Comparison of ENCODE assay signal across 19 cellular contexts in genomic region chr12:24539646-24540045, GRCh38.
DNase-seq lines count a peak whose midpoint lies in the region; ATAC-seq and TF ChIP-seq lines count a peak whose summit lies in the region.
"Had no signal": no experiment of that assay in that cellular context is flagged by ENCODE, and none has a peak within 500 bp of the region (broad histone marks: within the 10 kb centered on the region; RNA-seq: fewer than 3 reads in every experiment).

No MANE protein-coding gene starts in this region.

- H3K4me1 ChIP-seq in tibial artery, result peaks cover 0 to 54% (median 8%) of the 10 kb centered on the region in 4 donors
- no peaks in the 10 kb centered on the region for H3K4me1 ChIP-seq in CD4-positive, alpha-beta memory T cell (ENCODE audit: insufficient read depth, low read length)
- H3K4me1 ChIP-seq: A549 had no signal

- DNase-seq in HCEC 1CT (peak; percentile 29), chondrocyte (ENCODE audit: low spot score) (no peak), iris pigment epithelial cell (ENCODE audit: low read depth) (peak; percentile 53), tibial artery (no peak), COLO829 (ENCODE audit: low spot score) (no peak)
- DNase-seq in CD4-positive, alpha-beta memory T cell, result no peak
- DNase-seq: AML-193; Calu3; CD4-positive, alpha-beta T cell; DND-41; EL; H9 had no signal

- no peak overlapping the region for H3K4me3 Mint-ChIP-seq in chondrocyte (ENCODE audit: unreplicated experiment)
- no peak overlapping the region for H3K4me3 Mint-ChIP-seq in CD4-positive, alpha-beta memory T cell
- H3K4me3 Mint-ChIP-seq: CD4-positive, alpha-beta T cell; H9 had no signal

- no peaks in the 10 kb centered on the region for H3K9me3 Mint-ChIP-seq in chondrocyte (ENCODE audit: low read depth)
- no peaks in the 10 kb centered on the region for H3K9me3 Mint-ChIP-seq in CD4-positive, alpha-beta memory T cell
- H3K9me3 Mint-ChIP-seq: CD4-positive, alpha-beta T cell; H9 had no signal

- POLR2A ChIA-PET in CD4-positive, alpha-beta memory T cell (lab: Charles Lee; ENCODE audit: partially characterized antibody), result no interaction called here

- no peaks in the 10 kb centered on the region for H3K9me3 ChIP-seq in tibial artery
- H3K9me3 ChIP-seq in CD4-positive, alpha-beta memory T cell (ENCODE audit: control insufficient read depth in 1 of 2, low read length in 2 of 2), result no peaks in the 10 kb centered on the region
- H3K9me3 ChIP-seq: A549 had no signal

- peak overlapping the region; percentile 93 for H3K27ac Mint-ChIP-seq in chondrocyte (ENCODE audit: unreplicated experiment)
- H3K27ac Mint-ChIP-seq in CD4-positive, alpha-beta memory T cell, result no peak overlapping the region
- H3K27ac Mint-ChIP-seq: CD4-positive, alpha-beta T cell; H9 had no signal

- intact Hi-C loops in tibial artery (cut with DNase I; ENCODE audit: low total_unique reads), result no loop called here
- intact Hi-C loops in CD4-positive, alpha-beta memory T cell (cut with micrococcal nuclease), result no loop called here

- peaks cover 56% of the 10 kb centered on the region for H3K4me1 Mint-ChIP-seq in chondrocyte (ENCODE audit: low read depth)
- no peaks in the 10 kb centered on the region for H3K4me1 Mint-ChIP-seq in CD4-positive, alpha-beta memory T cell

- no peak overlapping the region for H3K4me3 ChIP-seq in tibial artery
- no peak overlapping the region for H3K4me3 ChIP-seq in CD4-positive, alpha-beta memory T cell (ENCODE audit: low read length in 2 of 2)
- H3K4me3 ChIP-seq: A549, GM12878, K562 had no signal

- no peaks in the 10 kb centered on the region for H3K36me3 ChIP-seq in tibial artery
- no peaks in the 10 kb centered on the region for H3K36me3 ChIP-seq in CD4-positive, alpha-beta memory T cell (ENCODE audit: insufficient read depth, low read length)

- H3K27me3 Mint-ChIP-seq in chondrocyte (ENCODE audit: low read depth), result no peaks in the 10 kb centered on the region
- H3K27me3 Mint-ChIP-seq in CD4-positive, alpha-beta memory T cell, result peaks cover 0 to 1% of the 10 kb centered on the region in 2 donors
- H3K27me3 Mint-ChIP-seq: CD4-positive, alpha-beta T cell had no signal

- H3K36me3 Mint-ChIP-seq in chondrocyte (ENCODE audit: low read depth), result no peaks in the 10 kb centered on the region
- no peaks in the 10 kb centered on the region for H3K36me3 Mint-ChIP-seq in CD4-positive, alpha-beta memory T cell

- ATAC-seq in HG02571 (IDR thresholded peaks at IDR 0.05; ENCODE audit: unreplicated experiment), result no peak
- ATAC-seq: A549, GM12878, K562 had no signal

- peak overlapping the region; percentile 74 to 76 for H3K27ac ChIP-seq in tibial artery
- no peak overlapping the region for H3K27ac ChIP-seq in CD4-positive, alpha-beta memory T cell (ENCODE audit: low read depth, low read length)
- H3K27ac ChIP-seq: 22Rv1, A549, C4-2B, HL-60 had no signal

- H3K27me3 ChIP-seq in tibial artery, result no peaks in the 10 kb centered on the region
- H3K27me3 ChIP-seq in CD4-positive, alpha-beta memory T cell (ENCODE audit: insufficient read depth, low read length), result no peaks in the 10 kb centered on the region

- TF ChIP-seq CTCF in chondrocyte (IDR thresholded peaks at IDR 0.05) (no peak), tibial artery (IDR thresholded peaks at IDR 0.05) (no peak)

- CTCF ChIA-PET in CD4-positive, alpha-beta memory T cell (lab: Charles Lee; ENCODE audit: partially characterized antibody), result interaction anchor here (1.0 kb wide), 1 partner anchor 9 kb away, joined by 5 read pairs; no protein-coding TSS in a partner anchor

Comparison
In these comparisons a context has a peak if more than half of its experiments do, and no peak if none do; other contexts are left out.
1. DNase-seq: peak in HCEC 1CT (single experiment) and iris pigment epithelial cell (single experiment); none in chondrocyte (single experiment), tibial artery (0 of 2), COLO829 (single experiment) and CD4-positive, alpha-beta memory T cell (0 of 5).